In the genomic region with DNA sequence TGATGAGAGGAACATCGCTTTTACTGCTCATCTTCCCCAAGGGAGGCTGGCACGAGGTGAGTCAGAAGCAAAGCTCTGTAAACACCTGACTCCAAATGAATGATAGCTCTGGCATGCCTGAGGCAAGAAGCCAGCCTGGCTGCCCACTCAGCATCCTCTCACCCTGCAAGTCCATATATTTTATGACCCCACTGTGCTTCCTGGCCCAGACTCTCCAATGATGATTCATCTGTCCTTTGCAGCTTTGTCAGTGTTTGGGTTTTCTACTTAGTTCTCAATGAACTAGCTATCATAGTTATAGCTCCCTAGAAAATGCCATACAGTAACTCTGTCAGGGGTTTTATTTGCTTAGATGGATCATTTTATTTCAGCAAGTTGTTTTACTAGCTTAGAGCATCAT, we compare ENCODE assay signal across 1 cellular context.
TF ChIP-seq lines count a peak whose summit lies in the region.

No MANE protein-coding gene starts in this region.

TF ChIP-seq in IMR-90, 13 proteins besides CTCF, POLR2A, EP300 and RAD21:
- no peak for TF ChIP-seq SMC3 (IDR thresholded peaks at IDR 0.05; ENCODE audit: low read depth, low read length)
- TF ChIP-seq RCOR1 (IDR thresholded peaks at IDR 0.05; ENCODE audit: insufficient replicate concordance, low read length), result no peak
- no peak for TF ChIP-seq MXI1 (IDR thresholded peaks at IDR 0.05; ENCODE audit: borderline replicate concordance, low read depth, low read length)
